Comparison of ENCODE assay signal across 9 cellular contexts in the genomic region with DNA sequence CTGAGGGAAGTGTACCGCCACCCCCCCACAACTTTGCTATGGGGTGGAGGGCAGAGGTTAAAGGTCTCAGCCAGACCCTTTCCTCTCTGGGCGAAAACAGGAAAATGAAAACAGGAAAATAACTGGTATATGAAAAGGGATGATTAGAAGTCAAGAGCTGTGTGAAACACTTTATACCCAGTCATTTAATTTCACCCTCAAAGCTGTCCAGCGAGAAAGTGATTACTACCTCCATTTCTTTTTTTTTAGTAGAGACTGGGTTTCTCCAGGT. TPM values are rescaled to one million over a fixed set of nuclear protein-coding genes. Genes with fewer than 3 reads are reported as not detected.
DNase-seq lines count a peak whose midpoint lies in the region; ATAC-seq and TF ChIP-seq lines count a peak whose summit lies in the region.
"Had no signal": no experiment of that assay in that cellular context is flagged by ENCODE, and none has a peak within 500 bp of the region (broad histone marks: within the 10 kb centered on the region; RNA-seq: fewer than 3 reads in every experiment).

No MANE protein-coding gene starts in this region.

- H4K5ac ChIP-seq in H9 (ENCODE audit: insufficient read length, low read depth, low read length) = no peak overlapping the region

- no peak for TF ChIP-seq EP300 in gastroesophageal sphincter (IDR thresholded peaks at IDR 0.05)

- no peak overlapping the region for H3K4ac ChIP-seq in H9 (ENCODE audit: low read depth, low read length)

- no peak overlapping the region for H4K8ac ChIP-seq in H9 (replicated peaks; ENCODE audit: insufficient read length, low read depth, low read length)

- H3K56ac ChIP-seq in H9 (ENCODE audit: insufficient read length, low read depth, low read length) = no peak overlapping the region

- no peak overlapping the region for H2BK12ac ChIP-seq in H9 (ENCODE audit: insufficient read length, low read depth, low read length)

- H2AK5ac ChIP-seq in H9 (ENCODE audit: insufficient read length, low read length) = no peak overlapping the region

- H3K9me3 Mint-ChIP-seq in H9 = no peaks in the 10 kb centered on the region; a peak in 1 of 5 replicates

- H3K27ac Mint-ChIP-seq in H9 = no peak overlapping the region

- no peak overlapping the region for H3K27ac ChIP-seq in H9 (ENCODE audit: insufficient read length, low read depth, low read length)
- H3K27ac ChIP-seq in SU-DHL-6 (ENCODE audit: low read depth, low read length) = no peak overlapping the region
- peak overlapping the region in 3 of 4 donors; percentile 91 to 95 (median 93) for H3K27ac ChIP-seq in gastroesophageal sphincter

- no peaks in the 10 kb centered on the region for H3K79me2 ChIP-seq in H9 (ENCODE audit: insufficient read depth, low read length)
- H3K79me2 ChIP-seq in SU-DHL-6 (ENCODE audit: insufficient read depth, low read length) = no peaks in the 10 kb centered on the region

- TF ChIP-seq POLR2A in gastroesophageal sphincter (IDR thresholded peaks at IDR 0.05) = no peak

- no peaks in the 10 kb centered on the region for H3K79me1 ChIP-seq in H9 (ENCODE audit: insufficient read depth, low read depth, low read length, poor library complexity, severe bottlenecking)

- no peak for ATAC-seq in gastroesophageal sphincter
- no peak for ATAC-seq in HG02588 (IDR thresholded peaks at IDR 0.05; ENCODE audit: unreplicated experiment)
- no peak for ATAC-seq in GM18870 (IDR thresholded peaks at IDR 0.05; ENCODE audit: unreplicated experiment)

- peak overlapping the region; percentile 28 for H3K9ac ChIP-seq in H9 (ENCODE audit: extremely low read depth, insufficient read length, low read length)
- no peak overlapping the region for H3K9ac ChIP-seq in SU-DHL-6 (ENCODE audit: low read length)
- no peak overlapping the region for H3K9ac ChIP-seq in skeletal muscle satellite cell (ENCODE audit: low read depth, low read length)

- no peak overlapping the region for H3K14ac ChIP-seq in H9 (ENCODE audit: insufficient read depth, low read length)

- H3K36me3 ChIP-seq in SU-DHL-6 (ENCODE audit: low read length) = no peaks in the 10 kb centered on the region
- H3K36me3 ChIP-seq in gastroesophageal sphincter = peaks cover 0 to 34% of the 10 kb centered on the region in 2 donors
- H3K36me3 ChIP-seq in skeletal muscle satellite cell (ENCODE audit: insufficient read depth, low read length) = peaks cover 18% of the 10 kb centered on the region

- no peaks in the 10 kb centered on the region for H3K9me2 ChIP-seq in SU-DHL-6 (replicated peaks; ENCODE audit: insufficient read depth, low read length)

- no peak overlapping the region for H3K18ac ChIP-seq in H9 (ENCODE audit: insufficient read length, low read depth, low read length)

- 0 out of 2 replicates have a peak, but pooled peaks cover 4% of the 10 kb centered on the region for H3F3A ChIP-seq in SU-DHL-6 (ENCODE audit: insufficient read depth)

- no peak overlapping the region for H3T11ph ChIP-seq in H9 (ENCODE audit: low read length)

- no peak overlapping the region for H2BK20ac ChIP-seq in H9 (ENCODE audit: low read depth, low read length, poor library complexity, severe bottlenecking)

- no peak for DNase-seq in H9
- no peak for DNase-seq in KG1 (lab: John Stamatoyannopoulos, UW)
- no peak for DNase-seq in GOT3 (lab: John Stamatoyannopoulos, UW)
- DNase-seq: NCI-H1092 had no signal

- H3K4me3 ChIP-seq in SU-DHL-6 (ENCODE audit: insufficient read depth, low read length, poor library complexity, severe bottlenecking) = no peak overlapping the region
- H3K4me3 ChIP-seq in gastroesophageal sphincter = peak overlapping the region in 1 of 2 donors; percentile 80
- H3K4me3 ChIP-seq in skeletal muscle satellite cell (ENCODE audit: low read length) = no peak overlapping the region

- H3K23ac ChIP-seq in H9 (ENCODE audit: insufficient read length, low read depth, low read length) = no peak overlapping the region

- H3K27me3 Mint-ChIP-seq in H9 (ENCODE audit: low read depth) = peaks cover 12% of the 10 kb centered on the region

- H3K4me1 Mint-ChIP-seq in H9 = peaks cover 12 to 25% of the 10 kb centered on the region in 2 experiments

- H2BK120ac ChIP-seq in H9 (ENCODE audit: low read depth, low read length, poor library complexity, severe bottlenecking) = no peak overlapping the region

- H2AFZ ChIP-seq in H9 (ENCODE audit: low read length) = no peak overlapping the region
- H2AFZ ChIP-seq in SU-DHL-6 (ENCODE audit: low read depth, low read length, severe bottlenecking) = peak overlapping the region; percentile 99

- peaks cover 21% of the 10 kb centered on the region for H3K23me2 ChIP-seq in H9 (ENCODE audit: insufficient read length, low read depth, low read length, poor library complexity, severe bottlenecking)

- H2BK5ac ChIP-seq in H9 (ENCODE audit: insufficient read length, low read length) = no peak overlapping the region

- peaks cover 4% of the 10 kb centered on the region; the same call in 1 of the 2 replicates for H3K27me3 ChIP-seq in H9 (ENCODE audit: insufficient read depth, low read length)
- no peaks in the 10 kb centered on the region for H3K27me3 ChIP-seq in SU-DHL-6 (ENCODE audit: low read length)
- H3K27me3 ChIP-seq in gastroesophageal sphincter = no peaks in the 10 kb centered on the region
- no peaks in the 10 kb centered on the region for H3K27me3 ChIP-seq in skeletal muscle satellite cell (ENCODE audit: control insufficient read depth, insufficient read depth, low read length)

- no peak overlapping the region for H4K91ac ChIP-seq in H9 (ENCODE audit: insufficient read length, low read depth, low read length)

- H3K4me2 ChIP-seq in H9 (ENCODE audit: insufficient read depth, insufficient read length, low read length) (peak overlapping the region; percentile 98), SU-DHL-6 (ENCODE audit: low read depth, low read length, poor library complexity, severe bottlenecking) (peak overlapping the region; percentile 97), skeletal muscle satellite cell (ENCODE audit: low read length) (peak overlapping the region; percentile 99)

- H3K36me3 Mint-ChIP-seq in H9 (ENCODE audit: insufficient read depth in 1 of 3, low read depth in 3 of 3) = peaks cover 7 to 10% (median 9%) of the 10 kb centered on the region in 3 experiments; a peak in 5 of 7 replicates

- H3K4me3 Mint-ChIP-seq in H9 = peak overlapping the region; percentile 73 to 87

- TF ChIP-seq CTCF in H9 (conservative IDR thresholded peaks at IDR 0.05) (no peak), SU-DHL-6 (IDR thresholded peaks at IDR 0.05; ENCODE audit: insufficient read depth, low read length, poor library complexity, severe bottlenecking) (no peak), gastroesophageal sphincter (IDR thresholded peaks at IDR 0.05) (no peak)

- H4K20me1 ChIP-seq in H9 (ENCODE audit: control insufficient read depth, insufficient read depth, insufficient read length) = no peaks in the 10 kb centered on the region
- H4K20me1 ChIP-seq in SU-DHL-6 (ENCODE audit: low read depth, low read length) = no peaks in the 10 kb centered on the region

- H2BK15ac ChIP-seq in H9 (ENCODE audit: low read depth, low read length) = no peak overlapping the region; the same call in 1 of the 2 replicates

- no peaks in the 10 kb centered on the region for H3K9me3 ChIP-seq in H9 (ENCODE audit: control insufficient read depth, low read depth, low read length)
- no peaks in the 10 kb centered on the region for H3K9me3 ChIP-seq in SU-DHL-6 (ENCODE audit: insufficient read depth, low read length)
- H3K9me3 ChIP-seq in gastroesophageal sphincter = no peaks in the 10 kb centered on the region
- no peaks in the 10 kb centered on the region for H3K9me3 ChIP-seq in skeletal muscle satellite cell (replicated peaks; ENCODE audit: low read length)

- WGBS in H9 (ENCODE audit: extremely low coverage, insufficient read length, low lambda C conversion rate) = no CpG with 5 or more reads among the region's 3 CpGs
- 94% methylated on average over 2 of the region's 3 CpGs; no CpG with 5 or more reads in 1 of the 2 donors for WGBS in gastroesophageal sphincter (ENCODE audit: low coverage in 1 of 2), 2 donors

- no peaks in the 10 kb centered on the region for H3K4me1 ChIP-seq in H9 (ENCODE audit: insufficient read depth, low read length)
- H3K4me1 ChIP-seq in gastroesophageal sphincter = peaks cover 0 to 33% (median 7%) of the 10 kb centered on the region in 3 donors
- peaks cover 15% of the 10 kb centered on the region for H3K4me1 ChIP-seq in skeletal muscle satellite cell (ENCODE audit: control insufficient read depth, insufficient read depth, low read length)

RNA-seq across cellular contexts. Expression of gene PHLDB3, which starts 0.6 kb away (rescaled TPM):
- total RNA-seq in H9 (2021) (6.7 and 8.5 TPM in 2 replicates), gastroesophageal sphincter (10 to 100 TPM in 3 of 4 donors, 1 to 10 TPM in 1; 8.8 to 38.1 (median 14.9) TPM)
- 5.0 and 6.8 TPM in 2 replicates for total RNA-seq in skeletal muscle satellite cell (2012; rRNA removed)

RNA-seq across cellular contexts. Expression of gene ETHE1, which starts 21.9 kb away (rescaled TPM):
- total RNA-seq in H9 (2021) = 18.8 and 20.4 TPM in 2 replicates
- total RNA-seq in gastroesophageal sphincter = 10 to 100 TPM; 33.3 to 55.9 (median 52.3) TPM
- total RNA-seq in skeletal muscle satellite cell (2012; rRNA removed) = 41.6 and 59.0 TPM in 2 replicates

RNA-seq across cellular contexts. Expression of gene ZNF575, which starts 27.9 kb away (rescaled TPM):
- total RNA-seq in H9 (2021) = not detected in 2 replicates
- 1 to 10 TPM in 1 of 4 donors, under 1 TPM in 1, not detected in 2; 0.66 to 3.3 TPM for total RNA-seq in gastroesophageal sphincter
- not detected in 2 replicates for total RNA-seq in skeletal muscle satellite cell (2012; rRNA removed)

RNA-seq across cellular contexts. Expression of gene LYPD3, which starts 39.7 kb away (rescaled TPM):
- total RNA-seq in H9 (2021) (1.8 TPM in 2 replicates), gastroesophageal sphincter (1 to 10 TPM in 3 of 4 donors, under 1 TPM in 1; 0.39 to 8.4 (median 2.7) TPM)
- total RNA-seq in skeletal muscle satellite cell (2012; rRNA removed) = not detected in 2 replicates

Comparison
In these comparisons a context has a peak if more than half of its experiments do, and no peak if none do; other contexts are left out.
1. H3K27ac ChIP-seq: peak in gastroesophageal sphincter (3 of 4); none in H9 (single experiment) and SU-DHL-6 (single experiment).
2. Peak in every context shown above with its lines, with median percentiles within 50 percentile points of each other: H3K4me2 ChIP-seq.